Comparison of ENCODE assay signal across 1 cellular context in the genomic region with DNA sequence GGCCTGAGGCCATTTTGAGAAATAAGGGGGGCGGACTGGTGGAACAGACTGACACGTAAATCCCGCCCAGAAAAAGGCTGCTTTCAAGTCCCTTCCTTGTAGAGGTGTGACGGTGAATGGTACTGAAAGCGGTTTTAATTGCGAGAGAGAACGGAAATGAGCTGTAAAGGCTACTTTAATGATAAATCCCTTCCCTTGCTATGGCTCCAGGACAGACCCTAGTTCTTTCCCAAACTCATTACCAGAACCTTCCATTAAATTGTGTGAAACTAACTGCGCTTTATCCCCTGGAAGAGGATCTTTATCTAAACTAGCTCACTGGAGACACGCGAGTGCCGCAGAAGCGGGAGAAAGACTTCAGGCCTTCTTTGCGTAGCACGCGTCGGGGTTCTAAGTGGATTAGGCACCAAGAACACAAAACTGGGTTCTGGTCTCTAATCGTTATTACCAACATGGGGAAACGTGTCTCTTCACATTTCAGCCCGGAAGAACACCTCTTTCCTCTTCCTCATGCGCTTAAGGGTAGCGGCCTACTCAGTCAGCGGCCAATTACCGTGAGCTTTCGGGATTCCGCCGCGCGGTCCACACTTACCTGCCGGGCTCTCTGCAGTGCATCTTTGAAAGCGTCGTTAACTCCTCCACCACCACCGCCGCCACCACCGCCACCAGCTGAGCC.
TF ChIP-seq lines count a peak whose summit lies in the region.

No MANE protein-coding gene starts in this region.

TF ChIP-seq in K562, 482 proteins besides CTCF, POLR2A, EP300 and RAD21 (continued from another document and continues in another):
- TF ChIP-seq ETV6 (IDR thresholded peaks at IDR 0.05; ENCODE audit: borderline replicate concordance in 1 of 2, low read depth in 2 of 2, low read length in 1 of 2) (no peak), ETV6 (CRISPR knock-in tag; IDR thresholded peaks at IDR 0.05; ENCODE audit: borderline replicate concordance) (no peak), RBM39 (optimal IDR thresholded peaks at IDR 0.05; ENCODE audit: low read depth, low read length) (no peak), HMGN3 (IDR thresholded peaks at IDR 0.05; ENCODE audit: borderline replicate concordance, extremely low read depth, insufficient read length, low read depth, low read length) (no peak), ZNF830 (CRISPR knock-in tag; IDR thresholded peaks at IDR 0.05) (no peak), ZNF354B (CRISPR knock-in tag; IDR thresholded peaks at IDR 0.05) (no peak), CBFB (CRISPR knock-in tag; IDR thresholded peaks at IDR 0.05) (no peak), SLC30A9 (CRISPR knock-in tag; IDR thresholded peaks at IDR 0.05) (no peak), SMARCB1 (IDR thresholded peaks at IDR 0.05; ENCODE audit: insufficient read length, low read depth) (no peak), ETS2 (tag; IDR thresholded peaks at IDR 0.05; ENCODE audit: borderline replicate concordance, poor library complexity, severe bottlenecking) (no peak), CHCHD3 (CRISPR knock-in tag; IDR thresholded peaks at IDR 0.05) (no peak), NFIX (CRISPR knock-in tag; IDR thresholded peaks at IDR 0.05; ENCODE audit: low read depth) (no peak), MYNN (IDR thresholded peaks at IDR 0.05) (peak; percentile 22; the same call in 1 of the 2 replicates), MYNN (CRISPR knock-in tag; IDR thresholded peaks at IDR 0.05) (no peak), NEUROD1 (IDR thresholded peaks at IDR 0.05; ENCODE audit: borderline replicate concordance, low read depth, low read length, partially characterized antibody) (no peak), NR3C1 (CRISPR knock-in tag; IDR thresholded peaks at IDR 0.05) (no peak), RBM14 (IDR thresholded peaks at IDR 0.05; ENCODE audit: borderline replicate concordance, insufficient read depth, low read depth, low read length) (no peak), ZSCAN29 (IDR thresholded peaks at IDR 0.05) (0 out of 2 replicates have a peak, but pooled peaks have one; percentile 20), ZNF76 (CRISPR knock-in tag; IDR thresholded peaks at IDR 0.05; ENCODE audit: borderline replicate concordance) (no peak), HDAC1 (IDR thresholded peaks at IDR 0.05) (peak in 1 of 2 experiments; percentile 53; a peak in 1 of 4 replicates), DDX20 (tag; IDR thresholded peaks at IDR 0.05; ENCODE audit: low read depth) (no peak), CHD1 (IDR thresholded peaks at IDR 0.05; ENCODE audit: low read length) (peak; percentile 94), ZNF561 (CRISPR knock-in tag; conservative IDR thresholded peaks at IDR 0.05) (no peak), MTA1 (IDR thresholded peaks at IDR 0.05; ENCODE audit: borderline replicate concordance) (no peak), ZNF175 (CRISPR knock-in tag; IDR thresholded peaks at IDR 0.05; ENCODE audit: low read depth) (no peak), XRCC4 (IDR thresholded peaks at IDR 0.05; ENCODE audit: extremely low read depth, insufficient read depth, insufficient read length) (no peak), ERF (CRISPR knock-in tag; IDR thresholded peaks at IDR 0.05) (no peak), BCL6 (CRISPR knock-in tag; IDR thresholded peaks at IDR 0.05) (no peak), KDM5B (IDR thresholded peaks at IDR 0.05; ENCODE audit: insufficient replicate concordance, low read depth, low read length) (no peak), CCNT2 (IDR thresholded peaks at IDR 0.05; ENCODE audit: borderline replicate concordance, extremely low read depth, insufficient read length, low read depth, low read length) (no peak), SMAD1 (IDR thresholded peaks at IDR 0.05; ENCODE audit: low read depth, low read length, partially characterized antibody) (no peak), NR2C2 (CRISPR knock-in tag; IDR thresholded peaks at IDR 0.05) (no peak), NR2C2 (tag; IDR thresholded peaks at IDR 0.05) (peak; percentile 54), CBX5 (IDR thresholded peaks at IDR 0.05; ENCODE audit: borderline replicate concordance, low read depth) (no peak)
- TF ChIP-seq, protein P1, sequence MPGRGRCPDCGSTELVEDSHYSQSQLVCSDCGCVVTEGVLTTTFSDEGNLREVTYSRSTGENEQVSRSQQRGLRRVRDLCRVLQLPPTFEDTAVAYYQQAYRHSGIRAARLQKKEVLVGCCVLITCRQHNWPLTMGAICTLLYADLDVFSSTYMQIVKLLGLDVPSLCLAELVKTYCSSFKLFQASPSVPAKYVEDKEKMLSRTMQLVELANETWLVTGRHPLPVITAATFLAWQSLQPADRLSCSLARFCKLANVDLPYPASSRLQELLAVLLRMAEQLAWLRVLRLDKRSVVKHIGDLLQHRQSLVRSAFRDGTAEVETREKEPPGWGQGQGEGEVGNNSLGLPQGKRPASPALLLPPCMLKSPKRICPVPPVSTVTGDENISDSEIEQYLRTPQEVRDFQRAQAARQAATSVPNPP (IDR thresholded peaks at IDR 0.05; ENCODE audit: borderline replicate concordance, insufficient read depth, insufficient read length): no peak
- TF ChIP-seq, protein P2, sequence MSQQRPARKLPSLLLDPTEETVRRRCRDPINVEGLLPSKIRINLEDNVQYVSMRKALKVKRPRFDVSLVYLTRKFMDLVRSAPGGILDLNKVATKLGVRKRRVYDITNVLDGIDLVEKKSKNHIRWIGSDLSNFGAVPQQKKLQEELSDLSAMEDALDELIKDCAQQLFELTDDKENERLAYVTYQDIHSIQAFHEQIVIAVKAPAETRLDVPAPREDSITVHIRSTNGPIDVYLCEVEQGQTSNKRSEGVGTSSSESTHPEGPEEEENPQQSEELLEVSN (IDR thresholded peaks at IDR 0.05; ENCODE audit: borderline replicate concordance in 1 of 2, extremely low read depth in 1 of 2, insufficient read depth in 1 of 2, insufficient read length in 1 of 2, low read depth in 1 of 2, low read length in 1 of 2, poor library complexity in 1 of 2, severe bottlenecking in 1 of 2): peak in 1 of 2 experiments; percentile 16
- TF ChIP-seq, protein P3, sequence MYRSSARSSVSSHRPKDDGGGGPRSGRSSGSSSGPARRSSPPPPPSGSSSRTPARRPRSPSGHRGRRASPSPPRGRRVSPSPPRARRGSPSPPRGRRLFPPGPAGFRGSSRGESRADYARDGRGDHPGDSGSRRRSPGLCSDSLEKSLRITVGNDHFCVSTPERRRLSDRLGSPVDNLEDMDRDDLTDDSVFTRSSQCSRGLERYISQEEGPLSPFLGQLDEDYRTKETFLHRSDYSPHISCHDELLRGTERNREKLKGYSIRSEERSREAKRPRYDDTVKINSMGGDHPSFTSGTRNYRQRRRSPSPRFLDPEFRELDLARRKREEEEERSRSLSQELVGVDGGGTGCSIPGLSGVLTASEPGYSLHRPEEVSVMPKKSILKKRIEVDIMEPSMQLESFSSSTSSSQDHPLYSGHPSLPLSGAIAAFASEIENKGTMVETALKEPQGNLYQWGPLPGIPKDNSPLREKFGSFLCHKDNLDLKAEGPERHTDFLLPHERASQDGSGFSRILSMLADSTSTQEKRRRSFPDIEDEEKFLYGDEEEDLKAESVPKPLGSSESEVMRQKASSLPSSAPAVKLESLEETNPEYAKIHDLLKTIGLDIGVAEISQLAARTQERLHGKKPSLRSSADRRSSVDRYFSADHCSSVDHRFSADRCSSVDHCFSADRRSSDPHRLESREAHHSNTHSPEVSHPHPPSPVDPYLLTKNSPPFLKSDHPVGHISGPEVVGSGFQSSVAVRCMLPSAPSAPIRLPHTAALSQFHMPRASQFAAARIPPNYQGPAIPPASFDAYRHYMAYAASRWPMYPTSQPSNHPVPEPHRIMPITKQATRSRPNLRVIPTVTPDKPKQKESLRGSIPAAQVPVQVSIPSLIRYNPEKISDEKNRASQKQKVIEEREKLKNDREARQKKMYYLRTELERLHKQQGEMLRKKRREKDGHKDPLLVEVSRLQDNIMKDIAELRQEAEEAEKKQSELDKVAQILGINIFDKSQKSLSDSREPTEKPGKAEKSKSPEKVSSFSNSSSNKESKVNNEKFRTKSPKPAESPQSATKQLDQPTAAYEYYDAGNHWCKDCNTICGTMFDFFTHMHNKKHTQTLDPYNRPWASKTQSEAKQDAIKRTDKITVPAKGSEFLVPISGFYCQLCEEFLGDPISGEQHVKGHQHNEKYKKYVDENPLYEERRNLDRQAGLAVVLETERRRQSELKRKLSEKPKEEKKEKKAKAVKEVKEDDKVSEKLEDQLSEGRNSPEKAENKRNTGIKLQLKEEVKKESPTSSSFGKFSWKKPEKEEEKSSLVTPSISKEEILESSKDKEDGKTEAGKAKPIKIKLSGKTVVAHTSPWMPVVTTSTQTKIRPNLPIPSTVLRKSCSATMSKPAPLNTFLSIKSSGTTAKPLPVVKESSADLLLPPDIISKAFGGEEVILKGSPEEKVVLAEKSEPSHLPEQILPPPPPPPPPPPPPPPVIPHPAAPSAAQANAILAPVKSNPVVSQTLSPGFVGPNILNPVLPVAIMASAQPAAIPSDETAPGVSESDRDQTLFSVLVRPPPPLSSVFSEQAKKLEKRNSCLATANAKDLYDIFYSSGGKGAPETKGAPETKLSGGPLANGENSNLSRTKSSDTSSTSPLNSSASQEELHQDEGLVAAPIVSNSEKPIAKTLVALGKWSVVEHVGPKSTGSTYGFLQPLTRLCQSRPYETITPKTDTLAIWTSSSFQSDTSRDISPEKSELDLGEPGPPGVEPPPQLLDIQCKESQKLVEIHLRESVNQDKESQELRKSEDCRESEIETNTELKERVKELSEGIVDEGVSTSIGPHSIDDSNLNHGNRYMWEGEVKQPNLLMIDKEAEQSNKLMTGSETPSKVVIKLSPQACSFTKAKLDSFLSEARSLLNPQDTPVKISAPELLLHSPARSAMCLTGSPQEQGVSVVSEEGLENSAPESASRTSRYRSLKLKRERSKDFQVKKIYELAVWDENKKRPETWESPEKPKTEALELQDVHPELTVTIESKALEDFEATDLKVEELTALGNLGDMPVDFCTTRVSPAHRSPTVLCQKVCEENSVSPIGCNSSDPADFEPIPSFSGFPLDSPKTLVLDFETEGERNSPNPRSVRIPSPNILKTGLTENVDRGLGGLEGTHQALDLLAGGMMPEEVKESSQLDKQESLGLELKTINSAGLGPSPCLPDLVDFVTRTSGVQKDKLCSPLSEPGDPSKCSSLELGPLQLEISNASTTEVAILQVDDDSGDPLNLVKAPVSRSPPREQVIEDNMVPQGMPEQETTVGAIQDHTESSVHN (IDR thresholded peaks at IDR 0.05; ENCODE audit: borderline replicate concordance in 1 of 2, low read depth in 1 of 2): no peak
- TF ChIP-seq, protein P4, sequence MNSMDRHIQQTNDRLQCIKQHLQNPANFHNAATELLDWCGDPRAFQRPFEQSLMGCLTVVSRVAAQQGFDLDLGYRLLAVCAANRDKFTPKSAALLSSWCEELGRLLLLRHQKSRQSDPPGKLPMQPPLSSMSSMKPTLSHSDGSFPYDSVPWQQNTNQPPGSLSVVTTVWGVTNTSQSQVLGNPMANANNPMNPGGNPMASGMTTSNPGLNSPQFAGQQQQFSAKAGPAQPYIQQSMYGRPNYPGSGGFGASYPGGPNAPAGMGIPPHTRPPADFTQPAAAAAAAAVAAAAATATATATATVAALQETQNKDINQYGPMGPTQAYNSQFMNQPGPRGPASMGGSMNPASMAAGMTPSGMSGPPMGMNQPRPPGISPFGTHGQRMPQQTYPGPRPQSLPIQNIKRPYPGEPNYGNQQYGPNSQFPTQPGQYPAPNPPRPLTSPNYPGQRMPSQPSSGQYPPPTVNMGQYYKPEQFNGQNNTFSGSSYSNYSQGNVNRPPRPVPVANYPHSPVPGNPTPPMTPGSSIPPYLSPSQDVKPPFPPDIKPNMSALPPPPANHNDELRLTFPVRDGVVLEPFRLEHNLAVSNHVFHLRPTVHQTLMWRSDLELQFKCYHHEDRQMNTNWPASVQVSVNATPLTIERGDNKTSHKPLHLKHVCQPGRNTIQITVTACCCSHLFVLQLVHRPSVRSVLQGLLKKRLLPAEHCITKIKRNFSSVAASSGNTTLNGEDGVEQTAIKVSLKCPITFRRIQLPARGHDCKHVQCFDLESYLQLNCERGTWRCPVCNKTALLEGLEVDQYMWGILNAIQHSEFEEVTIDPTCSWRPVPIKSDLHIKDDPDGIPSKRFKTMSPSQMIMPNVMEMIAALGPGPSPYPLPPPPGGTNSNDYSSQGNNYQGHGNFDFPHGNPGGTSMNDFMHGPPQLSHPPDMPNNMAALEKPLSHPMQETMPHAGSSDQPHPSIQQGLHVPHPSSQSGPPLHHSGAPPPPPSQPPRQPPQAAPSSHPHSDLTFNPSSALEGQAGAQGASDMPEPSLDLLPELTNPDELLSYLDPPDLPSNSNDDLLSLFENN (IDR thresholded peaks at IDR 0.05; ENCODE audit: low read depth in 2 of 2, low read length in 2 of 2): peak in 1 of 2 experiments; percentile 25; a peak in 1 of 4 replicates
- TF ChIP-seq, protein P5, sequence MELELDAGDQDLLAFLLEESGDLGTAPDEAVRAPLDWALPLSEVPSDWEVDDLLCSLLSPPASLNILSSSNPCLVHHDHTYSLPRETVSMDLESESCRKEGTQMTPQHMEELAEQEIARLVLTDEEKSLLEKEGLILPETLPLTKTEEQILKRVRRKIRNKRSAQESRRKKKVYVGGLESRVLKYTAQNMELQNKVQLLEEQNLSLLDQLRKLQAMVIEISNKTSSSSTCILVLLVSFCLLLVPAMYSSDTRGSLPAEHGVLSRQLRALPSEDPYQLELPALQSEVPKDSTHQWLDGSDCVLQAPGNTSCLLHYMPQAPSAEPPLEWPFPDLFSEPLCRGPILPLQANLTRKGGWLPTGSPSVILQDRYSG (tag; conservative IDR thresholded peaks at IDR 0.05; ENCODE audit: low read depth): no peak
- TF ChIP-seq, protein P6, sequence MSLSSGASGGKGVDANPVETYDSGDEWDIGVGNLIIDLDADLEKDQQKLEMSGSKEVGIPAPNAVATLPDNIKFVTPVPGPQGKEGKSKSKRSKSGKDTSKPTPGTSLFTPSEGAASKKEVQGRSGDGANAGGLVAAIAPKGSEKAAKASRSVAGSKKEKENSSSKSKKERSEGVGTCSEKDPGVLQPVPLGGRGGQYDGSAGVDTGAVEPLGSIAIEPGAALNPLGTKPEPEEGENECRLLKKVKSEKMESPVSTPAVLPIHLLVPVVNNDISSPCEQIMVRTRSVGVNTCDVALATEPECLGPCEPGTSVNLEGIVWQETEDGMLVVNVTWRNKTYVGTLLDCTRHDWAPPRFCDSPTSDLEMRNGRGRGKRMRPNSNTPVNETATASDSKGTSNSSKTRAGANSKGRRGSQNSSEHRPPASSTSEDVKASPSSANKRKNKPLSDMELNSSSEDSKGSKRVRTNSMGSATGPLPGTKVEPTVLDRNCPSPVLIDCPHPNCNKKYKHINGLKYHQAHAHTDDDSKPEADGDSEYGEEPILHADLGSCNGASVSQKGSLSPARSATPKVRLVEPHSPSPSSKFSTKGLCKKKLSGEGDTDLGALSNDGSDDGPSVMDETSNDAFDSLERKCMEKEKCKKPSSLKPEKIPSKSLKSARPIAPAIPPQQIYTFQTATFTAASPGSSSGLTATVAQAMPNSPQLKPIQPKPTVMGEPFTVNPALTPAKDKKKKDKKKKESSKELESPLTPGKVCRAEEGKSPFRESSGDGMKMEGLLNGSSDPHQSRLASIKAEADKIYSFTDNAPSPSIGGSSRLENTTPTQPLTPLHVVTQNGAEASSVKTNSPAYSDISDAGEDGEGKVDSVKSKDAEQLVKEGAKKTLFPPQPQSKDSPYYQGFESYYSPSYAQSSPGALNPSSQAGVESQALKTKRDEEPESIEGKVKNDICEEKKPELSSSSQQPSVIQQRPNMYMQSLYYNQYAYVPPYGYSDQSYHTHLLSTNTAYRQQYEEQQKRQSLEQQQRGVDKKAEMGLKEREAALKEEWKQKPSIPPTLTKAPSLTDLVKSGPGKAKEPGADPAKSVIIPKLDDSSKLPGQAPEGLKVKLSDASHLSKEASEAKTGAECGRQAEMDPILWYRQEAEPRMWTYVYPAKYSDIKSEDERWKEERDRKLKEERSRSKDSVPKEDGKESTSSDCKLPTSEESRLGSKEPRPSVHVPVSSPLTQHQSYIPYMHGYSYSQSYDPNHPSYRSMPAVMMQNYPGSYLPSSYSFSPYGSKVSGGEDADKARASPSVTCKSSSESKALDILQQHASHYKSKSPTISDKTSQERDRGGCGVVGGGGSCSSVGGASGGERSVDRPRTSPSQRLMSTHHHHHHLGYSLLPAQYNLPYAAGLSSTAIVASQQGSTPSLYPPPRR (CRISPR knock-in tag; IDR thresholded peaks at IDR 0.05; ENCODE audit: borderline replicate concordance): no peak
